ENCODE assay signal across 8 cellular contexts in the genomic region with DNA sequence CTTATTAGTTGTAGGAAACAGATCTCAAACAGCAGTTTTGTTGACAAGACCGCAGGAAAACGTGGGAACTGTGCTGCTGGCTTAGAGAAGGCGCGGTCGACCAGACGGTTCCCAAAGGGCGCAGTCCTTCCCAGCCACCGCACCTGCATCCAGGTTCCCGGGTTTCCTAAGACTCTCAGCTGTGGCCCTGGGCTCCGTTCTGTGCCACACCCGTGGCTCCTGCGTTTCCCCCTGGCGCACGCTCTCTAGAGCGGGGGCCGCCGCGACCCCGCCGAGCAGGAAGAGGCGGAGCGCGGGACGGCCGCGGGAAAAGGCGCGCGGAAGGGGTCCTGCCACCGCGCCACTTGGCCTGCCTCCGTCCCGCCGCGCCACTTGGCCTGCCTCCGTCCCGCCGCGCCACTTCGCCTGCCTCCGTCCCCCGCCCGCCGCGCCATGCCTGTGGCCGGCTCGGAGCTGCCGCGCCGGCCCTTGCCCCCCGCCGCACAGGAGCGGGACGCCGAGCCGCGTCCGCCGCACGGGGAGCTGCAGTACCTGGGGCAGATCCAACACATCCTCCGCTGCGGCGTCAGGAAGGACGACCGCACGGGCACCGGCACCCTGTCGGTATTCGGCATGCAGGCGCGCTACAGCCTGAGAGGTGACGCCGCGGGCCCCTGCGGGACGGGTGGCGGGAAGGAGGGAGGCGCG. TPM values are rescaled to one million over a fixed set of nuclear protein-coding genes. Genes with fewer than 3 reads are reported as not detected.
A peak's percentile ranks its signal among the peaks of the same experiment; 100 is the strongest.
DNase-seq lines count a peak whose midpoint lies in the region; ATAC-seq and TF ChIP-seq lines count a peak whose summit lies in the region.

A gene (plus strand): TSS at position 343 of the 687 bp plus-strand sequence. CDS start 90 bp downstream, at position 433.

- H3K27me3 ChIP-seq in skeletal muscle tissue (ENCODE audit: control insufficient read depth in 3 of 3, insufficient read depth in 3 of 3, low read length in 3 of 3): peaks cover 23 to 32% (median 31%) of the 10 kb centered on the region in 3 donors

- H3K4me3 ChIP-seq in astrocyte of the cerebellum (ENCODE audit: low read depth, low read length): peak within 1 kb of the TSS; percentile 90
- peak within 1 kb of the TSS; percentile 83 for H3K4me3 ChIP-seq in iPS-11a (ENCODE audit: low read depth, low read length)
- peak within 1 kb of the TSS; percentile 66 to 77 (median 71) for H3K4me3 ChIP-seq in skeletal muscle tissue (ENCODE audit: low read length in 3 of 3)

- peaks cover 0 to 14% (median 9%) of the 10 kb centered on the region in 3 donors for H3K4me1 ChIP-seq in skeletal muscle tissue (ENCODE audit: control insufficient read depth in 3 of 3, insufficient read depth in 3 of 3, low read length in 3 of 3)

- peak; percentile 10 for TF ChIP-seq CTCF in astrocyte of the cerebellum (IDR thresholded peaks at IDR 0.05; ENCODE audit: low read depth, low read length, missing control alignments)

- DNase-seq in activated gamma-delta T cell (lab: John Stamatoyannopoulos, UW) (peak; percentile 25), activated gamma-delta T cell treated with Interleukin-2 at 50 U/mL for 16 hours (no peak), MV-4-11 (lab: John Stamatoyannopoulos, UW) (peak; percentile 41), SIG-M5 (lab: John Stamatoyannopoulos, UW) (peak; percentile 27), astrocyte of the cerebellum (ENCODE audit: low read depth) (no peak)

- in situ Hi-C loops in astrocyte of the cerebellum (cut with HindIII; ENCODE audit: low sequenced_read_pairs): no loop called here

- ATAC-seq in HG02642 (IDR thresholded peaks at IDR 0.05; ENCODE audit: poor library complexity, unreplicated experiment): peak; percentile 58

- H3K36me3 ChIP-seq in skeletal muscle tissue (ENCODE audit: control insufficient read depth in 3 of 3, insufficient read depth in 3 of 3, low read length in 3 of 3): no peaks in the 10 kb centered on the region

- H3K27ac ChIP-seq in skeletal muscle tissue (ENCODE audit: low read depth, low read length): no peak within 1 kb of the TSS

- H3K9me3 ChIP-seq in skeletal muscle tissue (ENCODE audit: control insufficient read depth in 3 of 3, low read length in 3 of 3): peaks cover 0 to 2% (median 0%) of the 10 kb centered on the region in 3 donors

- H3K9ac ChIP-seq in skeletal muscle tissue (ENCODE audit: low read depth in 1 of 3, low read length in 3 of 3): peak within 1 kb of the TSS; percentile 33 to 64 (median 40)

RNA-seq across cellular contexts. Expression of the gene that starts here (rescaled TPM):
- total RNA-seq in skeletal muscle tissue: 15.7 TPM

Comparison
In these comparisons a context has a peak if more than half of its experiments do, and no peak if none do; other contexts are left out.
1. DNase-seq: peak in activated gamma-delta T cell (single experiment), MV-4-11 (single experiment) and SIG-M5 (single experiment); none in activated gamma-delta T cell treated with Interleukin-2 at 50 U/mL for 16 hours (single experiment) and astrocyte of the cerebellum (single experiment).
2. Peak in every context shown above with its lines, with median percentiles within 50 percentile points of each other: H3K4me3 ChIP-seq.